7 cellular contexts compared by ENCODE assay signal in the genomic region with DNA sequence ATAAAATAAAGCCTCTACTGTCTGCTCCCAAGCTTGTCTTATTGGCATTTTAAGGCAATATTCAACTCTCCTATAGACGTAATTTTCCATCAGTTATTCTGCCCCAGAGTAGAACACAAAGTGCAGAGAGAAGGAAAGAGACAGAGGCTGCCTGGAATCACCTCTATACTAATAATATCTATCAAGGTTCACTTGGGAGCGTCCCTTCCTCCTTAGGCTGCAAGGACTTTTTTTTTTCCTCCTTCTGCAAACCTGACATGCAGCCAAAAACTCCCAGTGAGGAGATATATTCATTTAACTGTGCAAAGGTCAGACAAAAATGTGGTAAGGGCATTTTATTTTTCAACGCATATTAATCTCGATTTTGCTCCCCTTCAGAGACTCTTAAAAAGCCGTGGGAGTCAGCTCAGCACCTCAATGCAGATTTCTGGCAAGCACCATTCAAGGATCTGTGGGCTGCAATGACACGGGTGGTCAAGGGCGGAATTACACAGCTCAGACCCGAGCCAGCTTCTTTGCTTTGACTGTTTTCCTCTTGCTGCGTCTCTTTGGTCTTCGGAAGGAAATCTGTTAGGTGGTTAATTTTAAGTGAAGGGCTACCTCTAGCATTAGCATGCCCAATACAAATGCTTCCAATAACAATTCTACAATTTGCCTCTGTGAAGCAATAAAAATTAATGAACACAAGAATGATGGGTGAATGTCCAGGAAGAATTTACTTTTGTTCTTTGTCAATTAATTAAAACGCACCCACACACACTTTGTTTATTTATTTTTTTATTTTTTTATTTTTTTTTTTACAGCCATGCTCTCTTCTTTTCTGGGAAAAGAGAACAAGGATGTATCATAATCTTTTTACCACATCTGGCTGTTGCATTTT.
A peak's percentile ranks its signal among the peaks of the same experiment; 100 is the strongest.
DNase-seq lines count a peak whose midpoint lies in the region; ATAC-seq and TF ChIP-seq lines count a peak whose summit lies in the region.

No MANE protein-coding gene starts in this region.

- peak overlapping the region; percentile 39 for H3K4me3 ChIP-seq in rectal smooth muscle tissue (ENCODE audit: low read length)

- no peaks in the 10 kb centered on the region for H3K27me3 ChIP-seq in rectal smooth muscle tissue (ENCODE audit: control insufficient read depth, insufficient read depth, low read length)

- intact Hi-C loops in Right ventricle myocardium superior (cut with DNase I): no loop called here

- H3K9ac ChIP-seq in rectal smooth muscle tissue (ENCODE audit: low read length): no peak overlapping the region

- H3K27ac ChIP-seq in rectal smooth muscle tissue (ENCODE audit: low read depth, low read length): no peak overlapping the region

- DNase-seq in Right ventricle myocardium superior (no peak), NCI-H510A treated with DMSO at 0.1 percent for 48 hours (lab: John Stamatoyannopoulos, UW) (no peak)

- no peaks in the 10 kb centered on the region for H3K36me3 ChIP-seq in rectal smooth muscle tissue (ENCODE audit: control insufficient read depth, insufficient read depth, low read length)

- peak; percentile 96 for ATAC-seq in GM18867 (IDR thresholded peaks at IDR 0.05; ENCODE audit: unreplicated experiment)
- peak; percentile 75 for ATAC-seq in HG02981 (IDR thresholded peaks at IDR 0.05; ENCODE audit: unreplicated experiment)
- ATAC-seq in SK-N-SH treated with all-trans-retinoic acid at 6 μM for 48 hours: peak; percentile 74
- peak; percentile 90 for ATAC-seq in Right ventricle myocardium superior (ENCODE audit: poor library complexity)
- ATAC-seq in activated CD4-positive, CD25-positive, alpha-beta regulatory T cell treated with anti-CD3 and anti-CD28 coated beads, Interleukin-2, amount 50 U/mL, for 24 hours: no peak

- no peaks in the 10 kb centered on the region for H3K4me1 ChIP-seq in rectal smooth muscle tissue (ENCODE audit: control insufficient read depth, insufficient read depth, low read length)

TF ChIP-seq in SK-N-SH treated with all-trans-retinoic acid at 6 μM for 48 hours, 23 proteins besides CTCF, POLR2A, EP300 and RAD21:
- no peak for TF ChIP-seq ZNF565 (CRISPR knock-in tag; conservative IDR thresholded peaks at IDR 0.05; ENCODE audit: low read depth)

Comparison
In these comparisons a context has a peak if more than half of its experiments do, and no peak if none do; other contexts are left out.
1. ATAC-seq: peak in GM18867 (single experiment), HG02981 (single experiment), SK-N-SH treated with all-trans-retinoic acid at 6 μM for 48 hours (single experiment) and Right ventricle myocardium superior (single experiment); none in activated CD4-positive, CD25-positive, alpha-beta regulatory T cell treated with anti-CD3 and anti-CD28 coated beads, Interleukin-2, amount 50 U/mL, for 24 hours (0 of 2).